In the genomic region with DNA sequence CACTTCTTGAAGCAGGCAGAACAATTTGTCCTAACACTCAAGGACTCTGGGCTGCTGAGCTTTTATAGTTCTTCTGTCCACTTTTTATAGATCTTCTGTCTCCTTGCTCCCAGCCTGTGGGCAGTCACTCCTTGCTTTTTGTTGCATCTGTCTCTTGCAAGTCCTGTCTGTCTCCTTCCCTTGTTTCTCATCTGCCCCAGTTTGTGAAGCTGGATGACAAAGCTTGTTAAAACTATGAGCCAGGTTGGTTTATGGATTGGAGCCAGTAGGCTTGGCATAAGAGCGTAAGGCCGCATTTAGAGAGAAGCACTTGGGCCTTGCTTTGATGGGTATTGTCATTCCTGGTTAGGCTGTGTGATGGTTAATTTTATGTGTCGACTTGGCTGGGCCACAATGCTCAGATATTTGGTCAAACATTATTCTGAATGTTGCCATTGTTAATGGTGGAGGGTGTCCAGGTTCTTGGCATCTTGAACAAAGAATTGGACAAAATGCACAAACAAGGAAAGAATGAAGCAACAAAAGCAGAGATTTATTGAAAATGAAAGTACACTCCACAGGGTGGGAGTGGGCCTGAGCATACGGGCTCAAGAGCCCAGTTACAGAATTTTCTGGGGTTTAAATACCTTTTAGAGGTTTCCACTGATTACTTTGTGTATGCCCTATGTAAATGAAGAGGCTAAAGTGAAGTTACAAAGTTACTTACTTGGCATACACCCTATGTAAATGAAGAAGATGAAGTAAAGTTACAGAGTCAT, we compare ENCODE assay signal across 17 cellular contexts.
"Had no signal": no experiment of that assay in that cellular context is flagged by ENCODE, and none has a peak within 500 bp of the region (broad histone marks: within the 10 kb centered on the region; RNA-seq: fewer than 3 reads in every experiment).

No MANE protein-coding gene starts in this region.

- H3K4me1 ChIP-seq: breast epithelium, gastrocnemius medialis, psoas muscle had no signal

- H3K4me3 ChIP-seq: breast epithelium, gastrocnemius medialis, left lung, psoas muscle had no signal

- H3K27me3 ChIP-seq: breast epithelium, gastrocnemius medialis, left lung had no signal

- DNase-seq: activated CD4-positive, alpha-beta memory T cell treated with anti-CD3 and anti-CD28 coated beads for 36 hours; activated CD8-positive, alpha-beta memory T cell treated with anti-CD3 and anti-CD28 coated beads, Interleukin-2, amount 10 ng/mL, durations not matched to agents 7 days and 5 days; activated naive CD4-positive, alpha-beta T cell treated with anti-CD3 and anti-CD28 coated beads for 36 hours; activated naive CD8-positive, alpha-beta T cell treated with anti-CD3 and anti-CD28 coated beads, Interleukin-2, amount 50 U/mL, for 24 hours; activated T-cell treated with anti-CD3 and anti-CD28 coated beads, Interleukin-2, amount 50 U/mL, for 1 hour; aorta; endodermal cell; gastrocnemius medialis; left lung; mesenchymal stem cell; psoas muscle; stimulated activated CD4-positive, alpha-beta T cell treated with anti-CD3 and anti-CD28 coated beads, Interleukin-1b, Interleukin-23, amount 100 ng/mL, for 48 hours; T-helper 1 cell; T1000; trophoblast cell had no signal

- H3K27ac ChIP-seq: breast epithelium, gastrocnemius medialis, left lung, psoas muscle had no signal

- H3K36me3 ChIP-seq: breast epithelium, gastrocnemius medialis, left lung had no signal

- H3K9me3 ChIP-seq: breast epithelium, gastrocnemius medialis, psoas muscle had no signal

- FAIRE-seq: keratinocyte had no signal
